Comparison of ENCODE assay signal across 9 cellular contexts in genomic region chr11:61516191-61516590, GRCh38. TPM values are rescaled to one million over a fixed set of nuclear protein-coding genes. Genes with fewer than 3 reads are reported as not detected.
DNase-seq lines count a peak whose midpoint lies in the region; ATAC-seq, FAIRE-seq and TF ChIP-seq lines count a peak whose summit lies in the region.
"Had no signal": no experiment of that assay in that cellular context is flagged by ENCODE, and none has a peak within 500 bp of the region (broad histone marks: within the 10 kb centered on the region; RNA-seq: fewer than 3 reads in every experiment).

No MANE protein-coding gene starts in this region.

- H3K27me3 ChIP-seq in GM23248 (replicated peaks; ENCODE audit: insufficient read depth) = no peaks in the 10 kb centered on the region
- H3K27me3 ChIP-seq in K562 (ENCODE audit: control insufficient read depth in 2 of 2, insufficient read depth in 2 of 2, low read length in 2 of 2) = peaks cover 23 to 54% of the 10 kb centered on the region in 2 experiments; a peak in 4 of 5 replicates
- H3K27me3 ChIP-seq in HepG2 (ENCODE audit: control insufficient read depth in 1 of 2, insufficient read depth in 2 of 2, low read length in 2 of 2) = peaks cover 3 to 11% of the 10 kb centered on the region in 2 experiments; a peak in 2 of 5 replicates

- H3F3A ChIP-seq in GM23248 (ENCODE audit: insufficient read depth) = no peaks in the 10 kb centered on the region

- TF ChIP-seq POLR2A in A549 (IDR thresholded peaks at IDR 0.05; ENCODE audit: low read length) = no peak
- TF ChIP-seq POLR2A in K562 (conservative IDR thresholded peaks at IDR 0.05) = no peak
- TF ChIP-seq POLR2A in HepG2 (IDR thresholded peaks at IDR 0.05; ENCODE audit: insufficient read depth in 1 of 2, low read depth in 2 of 2, low read length in 2 of 2) = no peak

- peaks cover 6% of the 10 kb centered on the region; the same call in 1 of the 3 replicates for H3K4me1 ChIP-seq in A549
- H3K4me1 ChIP-seq in GM23248 (ENCODE audit: insufficient read depth) = no peaks in the 10 kb centered on the region
- H3K4me1 ChIP-seq in K562 (replicated peaks in 1 of 2; ENCODE audit: control insufficient read depth in 2 of 2, insufficient read depth in 2 of 2, low read length in 2 of 2) = peaks cover 0 to 14% of the 10 kb centered on the region in 2 experiments; a peak in 4 of 5 replicates
- H3K4me1 ChIP-seq in HepG2 (ENCODE audit: insufficient read depth, low read length) = no peaks in the 10 kb centered on the region

- no peaks in the 10 kb centered on the region for H3K9me3 ChIP-seq in A549
- no peaks in the 10 kb centered on the region for H3K9me3 ChIP-seq in GM23248 (ENCODE audit: low read depth)
- no peaks in the 10 kb centered on the region; the same call in 1 of the 2 replicates for H3K9me3 ChIP-seq in K562 (replicated peaks; ENCODE audit: control insufficient read depth, insufficient read depth, low read depth, low read length)
- H3K9me3 ChIP-seq in HepG2 (ENCODE audit: low read length) = no peaks in the 10 kb centered on the region
- H3K9me3 ChIP-seq: lower lobe of right lung had no signal

- TF ChIP-seq CTCF in A549 (IDR thresholded peaks at IDR 0.05) (no peak), K562 (IDR thresholded peaks at IDR 0.05 in 2 of 3, conservative IDR thresholded peaks at IDR 0.05 in 1 of 3; ENCODE audit: insufficient read depth in 2 of 3, low read depth in 1 of 3, low read length in 3 of 3) (no peak), HepG2 (CRISPR knock-in tag; IDR thresholded peaks at IDR 0.05) (no peak)

- H3K4me2 ChIP-seq in A549 (peak overlapping the region; percentile 71), GM23248 (ENCODE audit: unreplicated experiment) (peak overlapping the region; percentile 67), K562 (ENCODE audit: insufficient read depth, low read length) (peak overlapping the region; percentile 16), HepG2 (ENCODE audit: low read depth, low read length) (no peak overlapping the region)

- H3K9ac ChIP-seq in GM23248 (0 out of 2 replicates have a peak overlapping the region, but pooled peaks have one; percentile 11), K562 (ENCODE audit: insufficient read depth in 1 of 2, low read depth in 2 of 2, low read length in 2 of 2) (peak overlapping the region in 1 of 2 experiments; percentile 80; a peak in 2 of 4 replicates), HepG2 (ENCODE audit: insufficient read depth, low read depth, low read length) (no peak overlapping the region)

- no peak for TF ChIP-seq RAD21 in A549 (conservative IDR thresholded peaks at IDR 0.05 in 1 of 2, IDR thresholded peaks at IDR 0.05 in 1 of 2)
- TF ChIP-seq RAD21 in K562 (CRISPR knock-in tag; conservative IDR thresholded peaks at IDR 0.05 in 1 of 2, IDR thresholded peaks at IDR 0.05 in 1 of 2) = no peak
- no peak for TF ChIP-seq RAD21 in HepG2 (CRISPR knock-in tag; IDR thresholded peaks at IDR 0.05)

- DNase-seq in A549 (ENCODE audit: low read depth in 1 of 2, low spot score in 1 of 2) (no peak), GM23248 (peak; percentile 24), K562 (ENCODE audit: extremely low read depth in 1 of 4, low spot score in 3 of 4) (peak in 3 of 4 experiments; percentile 37 to 66 (median 64)), HepG2 (ENCODE audit: low spot score) (no peak), SIG-M5 treated with dmso at 0.1 percent for 504 hours (lab: John Stamatoyannopoulos, UW; ENCODE audit: unreplicated experiment) (no peak)
- DNase-seq: lower lobe of right lung had no signal

- no peak overlapping the region for H3K4me3 ChIP-seq in A549
- peak overlapping the region; percentile 58; the same call in 1 of the 2 replicates for H3K4me3 ChIP-seq in GM23248
- no peak overlapping the region for H3K4me3 ChIP-seq in K562
- no peak overlapping the region for H3K4me3 ChIP-seq in HepG2 (replicated peaks in 1 of 3; ENCODE audit: insufficient read depth in 1 of 3, low read depth in 2 of 3, low read length in 3 of 3)
- H3K4me3 ChIP-seq: lower lobe of right lung had no signal

- H3K79me2 ChIP-seq in GM23248 (ENCODE audit: insufficient read depth) (no peaks in the 10 kb centered on the region), K562 (ENCODE audit: control insufficient read depth, insufficient read depth, low read length) (no peaks in the 10 kb centered on the region), HepG2 (ENCODE audit: insufficient read depth, low read length) (no peaks in the 10 kb centered on the region)

- in situ Hi-C loops in GM23248 (cut with MboI) (no loop called here), K562 (cut with MboI) (no loop called here), HepG2 (cut with HindIII; ENCODE audit: extremely low pct_ligation_motif_present, low pct_unique_long_range_greater_than_20kb) (loop anchor here (5.0 kb wide), 1 partner anchor 39 kb away; no protein-coding TSS in a partner anchor)

- intact Hi-C loops in K562 (cut with micrococcal nuclease) = no loop called here
- intact Hi-C loops in HepG2 (cut with micrococcal nuclease; ENCODE audit: unreplicated experiment) = no loop called here

- no peaks in the 10 kb centered on the region for H3K9me1 ChIP-seq in K562 (ENCODE audit: control insufficient read depth, insufficient read depth, low read length)

- no peaks in the 10 kb centered on the region for H3K9me2 ChIP-seq in GM23248 (ENCODE audit: insufficient read depth)

- H3K27ac ChIP-seq in A549 (no peak overlapping the region), GM23248 (no peak overlapping the region), K562 (ENCODE audit: extremely low read depth, low read depth, low read length) (no peak overlapping the region), HepG2 (ENCODE audit: extremely low read length, insufficient read depth, low read length) (no peak overlapping the region)
- H3K27ac ChIP-seq: lower lobe of right lung had no signal

- POLR2A ChIA-PET in A549 (lab: Yijun Ruan, JAX) (interaction anchor here (1.4 kb wide), 1 partner anchor 33 kb away, joined by 3 read pairs; no protein-coding TSS in a partner anchor), K562 (lab: Yijun Ruan, JAX) (interaction anchor here (1.0 to 2.2 kb wide), 5 partner anchors 10 to 113 kb away, joined by 3 to 8 read pairs (median 4); partner anchors contain the start of genes CPSF7 and SDHAF2), HepG2 (lab: Yijun Ruan, JAX) (interaction anchor here (1.2 to 1.3 kb wide), 2 partner anchors 27 to 71 kb away, joined by 3 read pairs; no protein-coding TSS in a partner anchor)

- no peaks in the 10 kb centered on the region for H4K20me1 ChIP-seq in GM23248 (ENCODE audit: insufficient read depth)
- peaks cover 10% of the 10 kb centered on the region; the same call in 1 of the 2 replicates for H4K20me1 ChIP-seq in K562 (replicated peaks; ENCODE audit: control insufficient read depth, insufficient read depth, low read length)
- H4K20me1 ChIP-seq in HepG2 (ENCODE audit: insufficient read depth, low read length) = no peaks in the 10 kb centered on the region

- no peak for TF ChIP-seq EP300 in A549 (IDR thresholded peaks at IDR 0.05)
- TF ChIP-seq EP300 in K562 (IDR thresholded peaks at IDR 0.05; ENCODE audit: low read length) = no peak
- TF ChIP-seq EP300 in HepG2 (IDR thresholded peaks at IDR 0.05; ENCODE audit: low read depth in 2 of 2, low read length in 2 of 2) = no peak
- TF ChIP-seq EP300 in HepG2 (CRISPR knock-in tag; IDR thresholded peaks at IDR 0.05; ENCODE audit: borderline replicate concordance) = no peak

- peak overlapping the region; percentile 69 for H2AFZ ChIP-seq in GM23248
- 0 out of 2 replicates have a peak overlapping the region, but pooled peaks have one; percentile 16 for H2AFZ ChIP-seq in K562 (ENCODE audit: low read depth, low read length)
- H2AFZ ChIP-seq in HepG2 (ENCODE audit: low read length) = no peak overlapping the region

- BruUV-seq in K562 (replicated peaks; lab: Mats Ljungman, UMichigan) (no TSS peak), HepG2 (replicated peaks; lab: Mats Ljungman, UMichigan) (no TSS peak)

- 35% methylated on average over 13 of the region's 22 CpGs for WGBS in A549 (ENCODE audit: missing lambda C conversion rate)
- WGBS in GM23248 (ENCODE audit: low coverage in 1 of 2, low lambda C conversion rate in 2 of 2, missing lambda C conversion rate in 2 of 2), 2 experiments = 38 to 50% methylated on average over 9 to 22 of the region's 22 CpGs
- 27% methylated on average over 14 of the region's 22 CpGs for WGBS in K562 (ENCODE audit: insufficient coverage, low coverage, missing lambda C conversion rate)
- 50% methylated on average over 18 of the region's 22 CpGs for WGBS in HepG2 (ENCODE audit: low lambda C conversion rate)

- ATAC-seq in A549 (no peak; a peak in 1 of 6 replicates), K562 (peak; percentile 12; the same call in 1 of the 3 replicates), HepG2 (no peak), HG03280 (IDR thresholded peaks at IDR 0.05; ENCODE audit: unreplicated experiment) (no peak), HG03442 (IDR thresholded peaks at IDR 0.05; ENCODE audit: unreplicated experiment) (no peak), GM18520 (IDR thresholded peaks at IDR 0.05; ENCODE audit: unreplicated experiment) (no peak)

- CTCF ChIA-PET in A549 (lab: Yijun Ruan, JAX) (interaction anchor here (0.6 to 8.7 kb wide), 43 partner anchors 11 to 474 kb away, joined by 3 to 150 read pairs (median 8); partner anchors contain the start of genes LRRC10B and TMEM216), K562 (lab: Yijun Ruan, JAX; ENCODE audit: low intra/inter-chr PET ratio) (interaction anchor here (0.8 to 2.5 kb wide), 3 partner anchors 39 to 70 kb away, joined by 3 to 23 read pairs (median 14); partner anchors contain the start of gene SYT7), HepG2 (lab: Yijun Ruan, JAX; ENCODE audit: low intra/inter-chr PET ratio, low total read pairs) (interaction anchor here (0.7 to 7.4 kb wide), 4 partner anchors 35 to 70 kb away, joined by 3 to 87 read pairs (median 8); a partner anchor contains a TSS)

- FAIRE-seq in A549 (lab: Jason Lieb, UNC) (no peak), K562 (lab: Jason Lieb, UNC) (no peak), HepG2 (lab: Jason Lieb, UNC) (no peak)

- H3K36me3 ChIP-seq in GM23248 (ENCODE audit: low read depth) (no peaks in the 10 kb centered on the region), K562 (ENCODE audit: control insufficient read depth, insufficient read depth, low read length) (no peaks in the 10 kb centered on the region), HepG2 (replicated peaks in 1 of 2; ENCODE audit: control insufficient read depth in 1 of 2, insufficient read depth in 2 of 2, low read length in 2 of 2) (no peaks in the 10 kb centered on the region)
- H3K36me3 ChIP-seq: lower lobe of right lung had no signal

RNA-seq across cellular contexts. Expression of gene LRRC10B, which starts 7.6 kb away (rescaled TPM):
- polyA plus RNA-seq in A549 (2011; rRNA removed) = 0.03 TPM in 1 of 2 replicates, not detected in the other
- polyA plus RNA-seq in A549 (2012; cell fraction: cytosol; rRNA removed) = 0.04 and 0.09 TPM in 2 replicates
- polyA plus RNA-seq in A549 (2012; cell fraction: nucleus; rRNA removed) = 0.07 TPM in 2 replicates
- polyA plus RNA-seq in A549 (2017; fragmentation: RNase III; extraction: RNeasy Plus Mini Kit Qiagen cat#74134 plus additional on column Dnase treatment) = 0.04 to 0.13 TPM in 2 of 3 replicates, not detected in the other
- polyA minus RNA-seq in A549 (2011; rRNA and poly(A)+ RNA removed) = not detected in 2 replicates
- total RNA-seq in GM23248 (2014; rRNA removed; shearing (Covaris generic)) = 0.43 TPM in 1 of 2 replicates, not detected in the other
- not detected in 2 replicates for polyA plus RNA-seq in GM23248 (2016; fragmentation: Nextera tagmentation; extraction: Ambion mirVana)
- not detected in 2 replicates for total RNA-seq in K562 (2011; cell fraction: chromatin; rRNA removed; ENCODE audit: low replicate concordance)
- 0.17 TPM in 1 of 2 replicates, not detected in the other for total RNA-seq in K562 (2011; cell fraction: nucleolus; rRNA removed)
- not detected in 2 replicates for total RNA-seq in K562 (2011; cell fraction: nucleoplasm; rRNA removed)
- not detected in 2 replicates for total RNA-seq in K562 (2014; rRNA removed)
- not detected in 2 replicates for total RNA-seq in K562 (2014; rRNA removed; fragmentation: Illumina TruSeq; extraction: Trizol)
- 0.11 TPM in 1 of 2 replicates, not detected in the other for total RNA-seq in K562 (2015; rRNA removed; fragmentation: Illumina TruSeq; extraction: Trizol)
- not detected in 2 replicates for total RNA-seq in K562 (2021)
- 0.04 TPM in 1 of 2 replicates, not detected in the other for polyA plus RNA-seq in K562 (2011; rRNA removed)
- 0.03 and 0.07 TPM in 2 replicates for polyA plus RNA-seq in K562 (2011; cell fraction: cytosol; rRNA removed)
- 0.04 and 0.07 TPM in 2 replicates for polyA plus RNA-seq in K562 (2011; cell fraction: nucleus; rRNA removed)
- 0.06 TPM in 1 of 2 replicates, not detected in the other for polyA plus RNA-seq in K562 (2012)
- not detected in 2 replicates for polyA plus RNA-seq in K562 (2014; fragmentation: Illumina TruSeq; extraction: Trizol)
- not detected for polyA plus RNA-seq in K562 (2014; fragmentation: Nextera tagmentation; extraction: Ambion mirVana)
- polyA plus RNA-seq in K562 (2014; rRNA removed) = not detected in 2 replicates
- not detected in 2 replicates for polyA minus RNA-seq in K562 (2011; rRNA and poly(A)+ RNA removed)
- not detected in 2 replicates for polyA minus RNA-seq in K562 (2011; cell fraction: cytosol; rRNA and poly(A)+ RNA removed)
- 0.11 TPM in 1 of 2 replicates, not detected in the other for polyA minus RNA-seq in K562 (2011; cell fraction: nucleus; rRNA and poly(A)+ RNA removed)
- not detected in 2 replicates for total RNA-seq in HepG2 (2016; rRNA removed; fragmentation: Illumina TruSeq; extraction: Trizol)
- not detected in 2 replicates for total RNA-seq in HepG2 (2016; cell fraction: cytosol; rRNA removed; fragmentation: Illumina TruSeq; extraction: Trizol; ENCODE audit: low read depth)
- not detected in 2 replicates for total RNA-seq in HepG2 (2016; cell fraction: insoluble cytoplasmic fraction; rRNA removed; fragmentation: Illumina TruSeq; extraction: Trizol)
- total RNA-seq in HepG2 (2016; cell fraction: membrane; rRNA removed; fragmentation: Illumina TruSeq; extraction: Trizol) = not detected in 2 replicates
- total RNA-seq in HepG2 (2016; cell fraction: nucleus; rRNA removed; fragmentation: Illumina TruSeq; extraction: Trizol) = not detected in 2 replicates
- polyA plus RNA-seq in HepG2 (2011; rRNA removed) = not detected in 2 replicates
- polyA plus RNA-seq in HepG2 (2011; cell fraction: cytosol; rRNA removed) = not detected in 2 replicates
- polyA plus RNA-seq in HepG2 (2011; cell fraction: nucleus; rRNA removed) = not detected in 2 replicates
- polyA plus RNA-seq in HepG2 (2012) = not detected in 2 replicates
- not detected in 2 replicates for polyA plus RNA-seq in HepG2 (2016; cell fraction: cytosol; fragmentation: Illumina TruSeq; extraction: Trizol; ENCODE audit: low read depth)
- not detected in 2 replicates for polyA plus RNA-seq in HepG2 (2016; cell fraction: insoluble cytoplasmic fraction; fragmentation: Illumina TruSeq; extraction: Trizol; ENCODE audit: low read depth)
- not detected in 2 replicates for polyA plus RNA-seq in HepG2 (2016; cell fraction: membrane; fragmentation: Illumina TruSeq; extraction: Trizol; ENCODE audit: low read depth)
- polyA plus RNA-seq in HepG2 (2016; cell fraction: nucleus; fragmentation: Illumina TruSeq; extraction: Trizol; ENCODE audit: insufficient read depth, low read depth) = not detected in 2 replicates
- not detected in 2 replicates for polyA minus RNA-seq in HepG2 (2011; rRNA and poly(A)+ RNA removed; ENCODE audit: low replicate concordance)
- polyA minus RNA-seq in HepG2 (2011; cell fraction: cytosol; rRNA and poly(A)+ RNA removed) = not detected in 2 replicates
- not detected in 2 replicates for polyA minus RNA-seq in HepG2 (2011; cell fraction: nucleus; rRNA and poly(A)+ RNA removed)

Comparison
In these comparisons a context has a peak if more than half of its experiments do, and no peak if none do; other contexts are left out.
1. DNase-seq: peak in GM23248 (single experiment) and K562 (3 of 4); none in A549 (0 of 2), HepG2 (single experiment) and SIG-M5 treated with dmso at 0.1 percent for 504 hours (single experiment).